8 cellular contexts compared by ENCODE assay signal in the genomic region with DNA sequence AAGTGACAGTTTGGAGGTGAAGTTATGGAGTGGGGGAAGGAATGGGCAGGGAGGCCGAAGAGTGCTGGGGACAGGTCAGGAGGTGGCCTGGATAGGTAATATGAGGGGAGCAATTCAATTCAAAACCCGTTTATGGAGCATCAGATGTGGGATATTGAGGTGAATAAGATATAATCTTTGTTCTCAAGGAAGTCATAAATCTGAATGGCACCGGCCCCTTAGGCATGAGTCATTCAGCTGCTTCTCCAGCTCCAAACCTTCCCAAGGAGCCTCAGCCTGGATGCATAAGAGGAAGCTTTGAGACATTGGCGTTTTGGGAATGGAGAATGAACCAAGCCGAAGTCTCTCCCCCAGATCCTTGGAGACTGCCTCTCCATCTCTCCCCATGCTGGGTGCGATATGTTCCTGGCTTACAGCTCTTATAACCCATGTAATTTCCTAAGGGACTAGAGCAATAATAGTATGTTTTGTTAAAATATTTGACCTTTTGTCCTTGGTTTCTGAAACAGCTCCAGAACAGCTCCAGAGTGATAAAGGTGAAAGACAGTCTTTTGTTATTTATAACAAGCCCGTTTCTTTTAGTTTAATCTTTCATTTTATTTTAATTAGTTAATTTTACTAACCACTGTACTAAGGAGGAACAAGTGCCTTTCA. TPM values are rescaled to one million over a fixed set of nuclear protein-coding genes. Genes with fewer than 3 reads are reported as not detected.
A peak's percentile ranks its signal among the peaks of the same experiment; 100 is the strongest.
DNase-seq lines count a peak whose midpoint lies in the region; ATAC-seq, FAIRE-seq and TF ChIP-seq lines count a peak whose summit lies in the region.

No MANE protein-coding gene starts in this region.

- peaks cover 3% of the 10 kb centered on the region for H3K36me3 Mint-ChIP-seq in activated CD8-positive, alpha-beta T cell treated with anti-CD3 and anti-CD28 coated beads, Interleukin-2, amount 10 ng/mL, durations not matched to agents 7 days and 5 days (ENCODE audit: low read depth)

- DNase-seq in GM13977 (ENCODE audit: low spot score) (peak; percentile 9), RWPE1 (ENCODE audit: low spot score) (peak; percentile 83), fibroblast of pulmonary artery (ENCODE audit: low read depth) (peak; percentile 58), small intestine (peak; percentile 77), hypothalamus (lab: John Stamatoyannopoulos, UW) (no peak), SIG-M5 (lab: John Stamatoyannopoulos, UW) (no peak)
- DNase-seq in activated CD8-positive, alpha-beta T cell treated with anti-CD3 and anti-CD28 coated beads, Interleukin-2, amount 10 ng/mL, durations not matched to agents 7 days and 5 days = no peak

- peaks cover 2% of the 10 kb centered on the region for H3K27me3 Mint-ChIP-seq in activated CD8-positive, alpha-beta T cell treated with anti-CD3 and anti-CD28 coated beads, Interleukin-2, amount 10 ng/mL, durations not matched to agents 7 days and 5 days (ENCODE audit: low read depth)

- no peak overlapping the region for H3K4me3 Mint-ChIP-seq in activated CD8-positive, alpha-beta T cell treated with anti-CD3 and anti-CD28 coated beads, Interleukin-2, amount 10 ng/mL, durations not matched to agents 7 days and 5 days

- H3K4me1 ChIP-seq in small intestine (ENCODE audit: control insufficient read depth in 2 of 2, insufficient read depth in 1 of 2, low read depth in 1 of 2, low read length in 1 of 2) = peaks cover 5 to 9% of the 10 kb centered on the region in 2 donors

- no peak overlapping the region for H3K27ac Mint-ChIP-seq in activated CD8-positive, alpha-beta T cell treated with anti-CD3 and anti-CD28 coated beads, Interleukin-2, amount 10 ng/mL, durations not matched to agents 7 days and 5 days

- no peaks in the 10 kb centered on the region for H3K9me3 Mint-ChIP-seq in activated CD8-positive, alpha-beta T cell treated with anti-CD3 and anti-CD28 coated beads, Interleukin-2, amount 10 ng/mL, durations not matched to agents 7 days and 5 days (ENCODE audit: insufficient read depth)

- in situ Hi-C loops in GM13977 (cut with MboI; ENCODE audit: low pct_unique_long_range_greater_than_20kb, low sequenced_read_pairs, unreplicated experiment) = loop anchor here (10.0 kb wide), 1 partner anchor 46 kb away; no protein-coding TSS in a partner anchor

- H3K27me3 ChIP-seq in small intestine (ENCODE audit: control insufficient read depth in 2 of 2, insufficient read depth in 2 of 2, low read length in 2 of 2) = no peaks in the 10 kb centered on the region

- peak overlapping the region; percentile 91 for H3K27ac ChIP-seq in RWPE1
- no peak overlapping the region for H3K27ac ChIP-seq in small intestine (ENCODE audit: low read depth in 1 of 2, low read length in 1 of 2)

- POLR2A ChIA-PET in RWPE1 (lab: Yijun Ruan, JAX; ENCODE audit: low non-redundant PET) = no interaction called here
- POLR2A ChIA-PET in activated CD8-positive, alpha-beta T cell treated with anti-CD3 and anti-CD28 coated beads, Interleukin-2, amount 10 ng/mL, durations not matched to agents 7 days and 5 days (lab: Charles Lee) = no interaction called here

- H3K36me3 ChIP-seq in small intestine (ENCODE audit: control insufficient read depth in 2 of 2, insufficient read depth in 2 of 2, low read length in 2 of 2) = no peaks in the 10 kb centered on the region

- no peaks in the 10 kb centered on the region for H3K9me3 ChIP-seq in small intestine (ENCODE audit: control insufficient read depth, low read depth)

- ATAC-seq in GM19455 (IDR thresholded peaks at IDR 0.05; ENCODE audit: unreplicated experiment) = no peak
- ATAC-seq in activated CD8-positive, alpha-beta T cell treated with anti-CD3 and anti-CD28 coated beads, Interleukin-2, amount 10 ng/mL, durations not matched to agents 7 days and 5 days = no peak

- CTCF ChIA-PET in RWPE1 (lab: Yijun Ruan, JAX) = interaction anchor here (1.2 to 1.6 kb wide), 2 partner anchors 12 to 42 kb away, joined by 3 to 13 read pairs; no protein-coding TSS in a partner anchor
- CTCF ChIA-PET in activated CD8-positive, alpha-beta T cell treated with anti-CD3 and anti-CD28 coated beads, Interleukin-2, amount 10 ng/mL, durations not matched to agents 7 days and 5 days (lab: Charles Lee) = interaction anchor here (1.0 to 1.7 kb wide), 3 partner anchors 12 to 82 kb away, joined by 3 to 6 read pairs (median 3); no protein-coding TSS in a partner anchor

- no peak for FAIRE-seq in small intestine (lab: Jason Lieb, UNC)

- H3K4me3 ChIP-seq in fibroblast of pulmonary artery (replicated peaks; ENCODE audit: low read depth, low read length) = peak overlapping the region; percentile 13
- H3K4me3 ChIP-seq in small intestine (ENCODE audit: low read depth in 1 of 2, low read length in 2 of 2) = no peak overlapping the region

- peaks cover 18% of the 10 kb centered on the region for H3K4me1 Mint-ChIP-seq in activated CD8-positive, alpha-beta T cell treated with anti-CD3 and anti-CD28 coated beads, Interleukin-2, amount 10 ng/mL, durations not matched to agents 7 days and 5 days (ENCODE audit: low read depth)

- WGBS in small intestine, 3 donors = 20 to 45% (median 43%) methylated on average over 7 of the region's 7 CpGs

- TF ChIP-seq CTCF in GM13977 (IDR thresholded peaks at IDR 0.05; ENCODE audit: extremely low read depth, insufficient read depth, missing control alignments) (no peak), RWPE1 (conservative IDR thresholded peaks at IDR 0.05; ENCODE audit: low read depth) (no peak), fibroblast of pulmonary artery (IDR thresholded peaks at IDR 0.05; ENCODE audit: low read length, missing control alignments) (no peak)

RNA-seq across cellular contexts. Expression of a gene that starts 1.7 kb away (rescaled TPM):
- polyA plus RNA-seq in small intestine = 1 to 10 TPM; 1.3 to 6.6 (median 3.2) TPM
- total RNA-seq in activated CD8-positive, alpha-beta T cell treated with anti-CD3 and anti-CD28 coated beads, Interleukin-2, amount 10 ng/mL, durations not matched to agents 7 days and 5 days = 1 to 10 TPM; 8.0 to 8.1 TPM

RNA-seq across cellular contexts. Expression of a gene that starts 16.0 kb away (rescaled TPM):
- 10 to 100 TPM in 2 of 3 donors, 1 to 10 TPM in 1; 2.2 to 13.4 (median 10.3) TPM for polyA plus RNA-seq in small intestine
- 1 to 10 TPM in 1 of 2 experiments, under 1 TPM in 1; 0.79 to 1.2 TPM for total RNA-seq in activated CD8-positive, alpha-beta T cell treated with anti-CD3 and anti-CD28 coated beads, Interleukin-2, amount 10 ng/mL, durations not matched to agents 7 days and 5 days

RNA-seq across cellular contexts. Expression of a gene that starts 20.8 kb away (rescaled TPM):
- 1 to 10 TPM in 2 of 3 donors, not detected in 1; 1.1 to 4.6 TPM for polyA plus RNA-seq in small intestine
- under 1 TPM; 0.13 to 0.29 TPM for total RNA-seq in activated CD8-positive, alpha-beta T cell treated with anti-CD3 and anti-CD28 coated beads, Interleukin-2, amount 10 ng/mL, durations not matched to agents 7 days and 5 days

RNA-seq across cellular contexts. Expression of a gene that starts 21.5 kb away (rescaled TPM):
- 1 to 10 TPM in 1 of 3 donors, under 1 TPM in 1, not detected in 1; 0.54 to 2.7 TPM for polyA plus RNA-seq in small intestine
- under 1 TPM; 0.71 to 0.78 TPM for total RNA-seq in activated CD8-positive, alpha-beta T cell treated with anti-CD3 and anti-CD28 coated beads, Interleukin-2, amount 10 ng/mL, durations not matched to agents 7 days and 5 days

RNA-seq across cellular contexts. Expression of a gene that starts 51.3 kb away (rescaled TPM):
- polyA plus RNA-seq in small intestine = 10 to 100 TPM; 22.8 to 43.3 (median 24.0) TPM
- 10 to 100 TPM; 82.3 to 83.4 TPM for total RNA-seq in activated CD8-positive, alpha-beta T cell treated with anti-CD3 and anti-CD28 coated beads, Interleukin-2, amount 10 ng/mL, durations not matched to agents 7 days and 5 days

Comparison
In these comparisons a context has a peak if more than half of its experiments do, and no peak if none do; other contexts are left out.
1. DNase-seq: peak in GM13977 (single experiment), RWPE1 (single experiment), fibroblast of pulmonary artery (single experiment) and small intestine (single experiment); none in hypothalamus (0 of 51), SIG-M5 (single experiment) and activated CD8-positive, alpha-beta T cell treated with anti-CD3 and anti-CD28 coated beads, Interleukin-2, amount 10 ng/mL, durations not matched to agents 7 days and 5 days (single experiment).